ENCODE assay signal across 16 cellular contexts in genomic region chr1:181352695-181353094, GRCh38.
A peak's percentile ranks its signal among the peaks of the same experiment; 100 is the strongest.
DNase-seq lines count a peak whose midpoint lies in the region; ATAC-seq and TF ChIP-seq lines count a peak whose summit lies in the region.
"Had no signal": no experiment of that assay in that cellular context is flagged by ENCODE, and none has a peak within 500 bp of the region (broad histone marks: within the 10 kb centered on the region; RNA-seq: fewer than 3 reads in every experiment).

No MANE protein-coding gene starts in this region.

- H3K4me3 ChIP-seq in coronary artery (no peak overlapping the region), neuronal stem cell (ENCODE audit: low read length in 2 of 2) (no peak overlapping the region), vagina (no peak overlapping the region)
- H3K4me3 ChIP-seq: BLaER1, GM23338 had no signal

- H2BK120ac ChIP-seq in neuronal stem cell (ENCODE audit: low read depth, low read length) = no peak overlapping the region

- H2AK5ac ChIP-seq in neuronal stem cell (ENCODE audit: low read depth, low read length) = no peak overlapping the region

- no peaks in the 10 kb centered on the region for H3K27me3 Mint-ChIP-seq in activated CD8-positive, alpha-beta T cell treated with anti-CD3 and anti-CD28 coated beads, Interleukin-2, amount 10 ng/mL, durations not matched to agents 7 days and 5 days (ENCODE audit: low read depth)
- H3K27me3 Mint-ChIP-seq in activated CD8-positive, alpha-beta T cell treated with anti-CD3 and anti-CD28 coated beads for 36 hours = no peaks in the 10 kb centered on the region
- H3K27me3 Mint-ChIP-seq: CD4-positive, alpha-beta memory T cell had no signal

- CTCF ChIA-PET in activated CD8-positive, alpha-beta T cell treated with anti-CD3 and anti-CD28 coated beads, Interleukin-2, amount 10 ng/mL, durations not matched to agents 7 days and 5 days (lab: Charles Lee) = no interaction called here
- CTCF ChIA-PET in activated CD8-positive, alpha-beta T cell treated with anti-CD3 and anti-CD28 coated beads for 36 hours (lab: Charles Lee) = no interaction called here

- H4K8ac ChIP-seq in neuronal stem cell (ENCODE audit: low read depth, low read length) = no peak overlapping the region

- peaks cover 0 to 2% of the 10 kb centered on the region in 2 donors for H3K9me3 ChIP-seq in neuronal stem cell (replicated peaks in 1 of 2; ENCODE audit: control insufficient read depth in 2 of 2, insufficient read depth in 1 of 2, low read depth in 1 of 2, low read length in 2 of 2)
- H3K9me3 ChIP-seq in vagina = no peaks in the 10 kb centered on the region
- H3K9me3 ChIP-seq: BLaER1 had no signal

- intact Hi-C loops in activated CD8-positive, alpha-beta T cell treated with anti-CD3 and anti-CD28 coated beads for 36 hours (cut with micrococcal nuclease) = no loop called here
- intact Hi-C loops in vagina (cut with DNase I) = no loop called here

- no peak overlapping the region for H2BK12ac ChIP-seq in neuronal stem cell (ENCODE audit: low read length)

- H3K79me1 ChIP-seq in neuronal stem cell (ENCODE audit: low read depth, low read length) = no peaks in the 10 kb centered on the region

- no peak for TF ChIP-seq POLR2A in vagina (IDR thresholded peaks at IDR 0.05)

- H3K27ac Mint-ChIP-seq in activated CD8-positive, alpha-beta T cell treated with anti-CD3 and anti-CD28 coated beads, Interleukin-2, amount 10 ng/mL, durations not matched to agents 7 days and 5 days = no peak overlapping the region
- no peak overlapping the region for H3K27ac Mint-ChIP-seq in activated CD8-positive, alpha-beta T cell treated with anti-CD3 and anti-CD28 coated beads for 36 hours
- H3K27ac Mint-ChIP-seq: GM23338 had no signal

- no peak overlapping the region for H3K18ac ChIP-seq in neuronal stem cell (ENCODE audit: low read length)

- no peak overlapping the region for H3K14ac ChIP-seq in neuronal stem cell (ENCODE audit: low read length)

- H3K4me1 ChIP-seq in neuronal stem cell (ENCODE audit: control insufficient read depth in 2 of 2, insufficient read depth in 1 of 2, low read depth in 1 of 2, low read length in 2 of 2) (peaks cover 0 to 8% of the 10 kb centered on the region in 2 donors), vagina (no peaks in the 10 kb centered on the region)
- H3K4me1 ChIP-seq: BLaER1 had no signal

- H3K4me3 Mint-ChIP-seq in activated CD8-positive, alpha-beta T cell treated with anti-CD3 and anti-CD28 coated beads, Interleukin-2, amount 10 ng/mL, durations not matched to agents 7 days and 5 days = no peak overlapping the region
- H3K4me3 Mint-ChIP-seq in activated CD8-positive, alpha-beta T cell treated with anti-CD3 and anti-CD28 coated beads for 36 hours = no peak overlapping the region
- H3K4me3 Mint-ChIP-seq: CD14-positive monocyte; CD4-positive, alpha-beta memory T cell; GM23338 had no signal

- no peaks in the 10 kb centered on the region for H3K9me3 Mint-ChIP-seq in activated CD8-positive, alpha-beta T cell treated with anti-CD3 and anti-CD28 coated beads, Interleukin-2, amount 10 ng/mL, durations not matched to agents 7 days and 5 days (ENCODE audit: insufficient read depth)
- no peaks in the 10 kb centered on the region for H3K9me3 Mint-ChIP-seq in activated CD8-positive, alpha-beta T cell treated with anti-CD3 and anti-CD28 coated beads for 36 hours
- H3K9me3 Mint-ChIP-seq: CD14-positive monocyte; CD4-positive, alpha-beta memory T cell; GM23338 had no signal

- H2BK5ac ChIP-seq in neuronal stem cell (ENCODE audit: low read length) = no peak overlapping the region

- WGBS in neuronal stem cell (ENCODE audit: extremely low coverage in 2 of 2, insufficient read length in 2 of 2, insufficient replicate concordance in 1 of 2), 2 donors = no CpG with 5 or more reads among the region's 4 CpGs

- no peaks in the 10 kb centered on the region for H3K27me3 ChIP-seq in neuronal stem cell (ENCODE audit: control insufficient read depth in 3 of 3, insufficient read depth in 3 of 3, low read depth in 1 of 3, low read length in 3 of 3)
- H3K27me3 ChIP-seq in vagina = no peaks in the 10 kb centered on the region
- H3K27me3 ChIP-seq: BLaER1 had no signal

- no peak overlapping the region for H2BK15ac ChIP-seq in neuronal stem cell (ENCODE audit: low read length)

- H2AFZ ChIP-seq in neuronal stem cell (ENCODE audit: low read length) = no peak overlapping the region
- H2AFZ ChIP-seq: GM23338 had no signal

- no peak for ATAC-seq in activated CD8-positive, alpha-beta T cell treated with anti-CD3 and anti-CD28 coated beads, Interleukin-2, amount 10 ng/mL, durations not matched to agents 7 days and 5 days
- ATAC-seq in activated CD8-positive, alpha-beta T cell treated with anti-CD3 and anti-CD28 coated beads for 36 hours = no peak
- ATAC-seq in HG02623 (IDR thresholded peaks at IDR 0.05; ENCODE audit: unreplicated experiment) = no peak
- ATAC-seq: GM23338 had no signal

- peak; percentile 15 for DNase-seq in activated CD8-positive, alpha-beta T cell treated with anti-CD3 and anti-CD28 coated beads, Interleukin-2, amount 10 ng/mL, durations not matched to agents 7 days and 5 days
- no peak for DNase-seq in activated CD8-positive, alpha-beta T cell treated with anti-CD3 and anti-CD28 coated beads for 36 hours
- peak; percentile 57 for DNase-seq in coronary artery (ENCODE audit: low spot score)
- DNase-seq in neuronal stem cell (ENCODE audit: low spot score) = no peak
- DNase-seq in vagina (ENCODE audit: extremely low spot score in 2 of 2) = peak; percentile 72 to 84
- DNase-seq in dedifferentiated amniotic fluid mesenchymal stem cell (ENCODE audit: extremely low spot score) = no peak
- DNase-seq: 8988T; CD4-positive, alpha-beta memory T cell; DMS153; DMS79; GDM1; HCEC 1CT had no signal

- H3K23ac ChIP-seq in neuronal stem cell (ENCODE audit: low read depth, low read length, poor library complexity) = no peak overlapping the region

- H3K4me2 ChIP-seq in neuronal stem cell (ENCODE audit: insufficient read depth, low read length, poor library complexity, severe bottlenecking) = no peak overlapping the region
- H3K4me2 ChIP-seq: BLaER1, GM23338 had no signal

- H3K36me3 ChIP-seq in neuronal stem cell (replicated peaks in 1 of 2; ENCODE audit: control insufficient read depth in 2 of 2, insufficient read depth in 2 of 2, low read length in 2 of 2) (no peaks in the 10 kb centered on the region), vagina (no peaks in the 10 kb centered on the region)
- H3K36me3 ChIP-seq: BLaER1 had no signal

- H3K4ac ChIP-seq in neuronal stem cell (ENCODE audit: low read length) = no peak overlapping the region

- no peak overlapping the region for H3K27ac ChIP-seq in coronary artery
- H3K27ac ChIP-seq in neuronal stem cell (replicated peaks; ENCODE audit: low read length) = no peak overlapping the region
- no peak overlapping the region for H3K27ac ChIP-seq in vagina
- H3K27ac ChIP-seq: BLaER1 had no signal

- TF ChIP-seq CTCF in activated CD8-positive, alpha-beta T cell treated with anti-CD3 and anti-CD28 coated beads for 36 hours (IDR thresholded peaks at IDR 0.05) = no peak
- TF ChIP-seq CTCF in coronary artery (IDR thresholded peaks at IDR 0.05) (no peak), vagina (IDR thresholded peaks at IDR 0.05) (no peak)

- no peaks in the 10 kb centered on the region for H3K4me1 Mint-ChIP-seq in activated CD8-positive, alpha-beta T cell treated with anti-CD3 and anti-CD28 coated beads, Interleukin-2, amount 10 ng/mL, durations not matched to agents 7 days and 5 days (ENCODE audit: low read depth)
- no peaks in the 10 kb centered on the region for H3K4me1 Mint-ChIP-seq in activated CD8-positive, alpha-beta T cell treated with anti-CD3 and anti-CD28 coated beads for 36 hours (ENCODE audit: low read depth)

- H3K9ac ChIP-seq in neuronal stem cell (ENCODE audit: low read depth, low read length, poor library complexity) = peak overlapping the region; percentile 22
- H3K9ac ChIP-seq: BLaER1 had no signal

- no peak overlapping the region for H4K91ac ChIP-seq in neuronal stem cell (ENCODE audit: low read depth, low read length, poor library complexity)

- no peaks in the 10 kb centered on the region for H3K36me3 Mint-ChIP-seq in activated CD8-positive, alpha-beta T cell treated with anti-CD3 and anti-CD28 coated beads, Interleukin-2, amount 10 ng/mL, durations not matched to agents 7 days and 5 days (ENCODE audit: low read depth)
- no peaks in the 10 kb centered on the region for H3K36me3 Mint-ChIP-seq in activated CD8-positive, alpha-beta T cell treated with anti-CD3 and anti-CD28 coated beads for 36 hours (ENCODE audit: low read depth)
- H3K36me3 Mint-ChIP-seq: CD14-positive monocyte; CD4-positive, alpha-beta memory T cell had no signal

- POLR2A ChIA-PET in activated CD8-positive, alpha-beta T cell treated with anti-CD3 and anti-CD28 coated beads, Interleukin-2, amount 10 ng/mL, durations not matched to agents 7 days and 5 days (lab: Charles Lee) = no interaction called here
- POLR2A ChIA-PET in activated CD8-positive, alpha-beta T cell treated with anti-CD3 and anti-CD28 coated beads for 36 hours (lab: Charles Lee) = no interaction called here

Comparison
In these comparisons a context has a peak if more than half of its experiments do, and no peak if none do; other contexts are left out.
1. DNase-seq: peak in activated CD8-positive, alpha-beta T cell treated with anti-CD3 and anti-CD28 coated beads, Interleukin-2, amount 10 ng/mL, durations not matched to agents 7 days and 5 days (single experiment), coronary artery (single experiment) and vagina (2 of 2); none in activated CD8-positive, alpha-beta T cell treated with anti-CD3 and anti-CD28 coated beads for 36 hours (single experiment), neuronal stem cell (single experiment) and dedifferentiated amniotic fluid mesenchymal stem cell (single experiment).